Comparison of ENCODE assay signal across 15 cellular contexts in genomic region chr1:230292739-230293720, GRCh38.
DNase-seq lines count a peak whose midpoint lies in the region; ATAC-seq and TF ChIP-seq lines count a peak whose summit lies in the region.
"Had no signal": no experiment of that assay in that cellular context is flagged by ENCODE, and none has a peak within 500 bp of the region (broad histone marks: within the 10 kb centered on the region; RNA-seq: fewer than 3 reads in every experiment).

No MANE protein-coding gene starts in this region.

- peak overlapping the region; percentile 52; the same call in 1 of the 2 replicates for H3K9ac ChIP-seq in ES-I3 (ENCODE audit: low read depth, low read length)
- H3K9ac ChIP-seq in neural progenitor cell, result no peak overlapping the region

- H3K9me3 ChIP-seq in ES-I3 (ENCODE audit: control insufficient read depth, insufficient read depth, low read length) (no peaks in the 10 kb centered on the region), neural progenitor cell (ENCODE audit: low read depth) (no peaks in the 10 kb centered on the region)
- H3K9me3 ChIP-seq: mucosa of descending colon had no signal

- H3K36me3 Mint-ChIP-seq in neural progenitor cell, result no peaks in the 10 kb centered on the region
- H3K36me3 Mint-ChIP-seq: activated CD8-positive, alpha-beta memory T cell treated with anti-CD3 and anti-CD28 coated beads, Interleukin-2, amount 10 ng/mL, durations not matched to agents 7 days and 5 days; CD4-positive, alpha-beta memory T cell; type B pancreatic cell had no signal

- H3K4me3 Mint-ChIP-seq in neural progenitor cell, result peak overlapping the region; percentile 0
- H3K4me3 Mint-ChIP-seq: activated CD8-positive, alpha-beta memory T cell treated with anti-CD3 and anti-CD28 coated beads, Interleukin-2, amount 10 ng/mL, durations not matched to agents 7 days and 5 days; CD4-positive, alpha-beta memory T cell; effector memory CD8-positive, alpha-beta T cell; type B pancreatic cell had no signal

- H3K4me1 ChIP-seq in ES-I3 (ENCODE audit: insufficient read depth, low read length) (peaks cover 7% of the 10 kb centered on the region; the same call in 1 of the 2 replicates), neural progenitor cell (peaks cover 23% of the 10 kb centered on the region)

- no peaks in the 10 kb centered on the region for H4K20me1 ChIP-seq in neural progenitor cell (ENCODE audit: low read depth)

- no peaks in the 10 kb centered on the region for H3K79me2 ChIP-seq in neural progenitor cell (ENCODE audit: low read depth)

- H3K27ac ChIP-seq in neural progenitor cell, result no peak overlapping the region

- H3K4me1 Mint-ChIP-seq in neural progenitor cell, result peaks cover 35% of the 10 kb centered on the region

- peak overlapping the region; percentile 30 for H3K4me3 ChIP-seq in neural progenitor cell
- H3K4me3 ChIP-seq: mucosa of descending colon had no signal

- DNase-seq in NCI-H2029 (lab: John Stamatoyannopoulos, UW) (peak; percentile 34), SHP77 treated with DMSO at 0.1 percent for 48 hours (lab: John Stamatoyannopoulos, UW) (peak; percentile 31), neural progenitor cell (ENCODE audit: low spot score) (peak; percentile 36), Right ventricle myocardium inferior (ENCODE audit: missing footprints) (no peak), kidney glomerular epithelial cell (lab: John Stamatoyannopoulos, UW) (no peak), GOT3 (lab: John Stamatoyannopoulos, UW) (no peak)
- DNase-seq: activated CD8-positive, alpha-beta memory T cell treated with anti-CD3 and anti-CD28 coated beads, Interleukin-2, amount 10 ng/mL, durations not matched to agents 7 days and 5 days; amygdala; CD4-positive, alpha-beta memory T cell; effector memory CD8-positive, alpha-beta T cell; right cardiac atrium had no signal

- H3F3A ChIP-seq in neural progenitor cell (ENCODE audit: low read depth), result peaks cover 3% of the 10 kb centered on the region

- H2AFZ ChIP-seq in neural progenitor cell (replicated peaks), result peak overlapping the region; percentile 46

- H3K27me3 Mint-ChIP-seq in neural progenitor cell (ENCODE audit: insufficient read depth, low read depth), result peaks cover 4% of the 10 kb centered on the region

- peaks cover 11% of the 10 kb centered on the region for H3K27me3 ChIP-seq in neural progenitor cell

- TF ChIP-seq CTCF in neural progenitor cell (IDR thresholded peaks at IDR 0.05), result no peak

- H3K9me3 Mint-ChIP-seq in neural progenitor cell, result peaks cover 4% of the 10 kb centered on the region
- H3K9me3 Mint-ChIP-seq: CD4-positive, alpha-beta memory T cell; effector memory CD8-positive, alpha-beta T cell; type B pancreatic cell had no signal

- peak overlapping the region; percentile 19 for H3K27ac Mint-ChIP-seq in neural progenitor cell
- H3K27ac Mint-ChIP-seq: activated CD8-positive, alpha-beta memory T cell treated with anti-CD3 and anti-CD28 coated beads, Interleukin-2, amount 10 ng/mL, durations not matched to agents 7 days and 5 days; CD4-positive, alpha-beta memory T cell; effector memory CD8-positive, alpha-beta T cell; type B pancreatic cell had no signal

- H3K4me2 ChIP-seq in neural progenitor cell, result peak overlapping the region; percentile 72

- intact Hi-C loops in Right ventricle myocardium inferior (cut with DNase I), result no loop called here

- ATAC-seq in Right ventricle myocardium inferior, result no peak
- no peak for ATAC-seq in HG03521 (IDR thresholded peaks at IDR 0.05; ENCODE audit: unreplicated experiment)
- ATAC-seq: activated CD8-positive, alpha-beta memory T cell treated with anti-CD3 and anti-CD28 coated beads, Interleukin-2, amount 10 ng/mL, durations not matched to agents 7 days and 5 days; effector memory CD8-positive, alpha-beta T cell; mucosa of descending colon had no signal

- H3K36me3 ChIP-seq in ES-I3 (ENCODE audit: insufficient read depth, low read length) (no peaks in the 10 kb centered on the region), neural progenitor cell (no peaks in the 10 kb centered on the region)

Comparison
In these comparisons a context has a peak if more than half of its experiments do, and no peak if none do; other contexts are left out.
1. DNase-seq: peak in NCI-H2029 (single experiment), SHP77 treated with DMSO at 0.1 percent for 48 hours (single experiment) and neural progenitor cell (single experiment); none in Right ventricle myocardium inferior (single experiment), kidney glomerular epithelial cell (single experiment) and GOT3 (single experiment).